ENCODE assay signal across 16 cellular contexts in the genomic region with DNA sequence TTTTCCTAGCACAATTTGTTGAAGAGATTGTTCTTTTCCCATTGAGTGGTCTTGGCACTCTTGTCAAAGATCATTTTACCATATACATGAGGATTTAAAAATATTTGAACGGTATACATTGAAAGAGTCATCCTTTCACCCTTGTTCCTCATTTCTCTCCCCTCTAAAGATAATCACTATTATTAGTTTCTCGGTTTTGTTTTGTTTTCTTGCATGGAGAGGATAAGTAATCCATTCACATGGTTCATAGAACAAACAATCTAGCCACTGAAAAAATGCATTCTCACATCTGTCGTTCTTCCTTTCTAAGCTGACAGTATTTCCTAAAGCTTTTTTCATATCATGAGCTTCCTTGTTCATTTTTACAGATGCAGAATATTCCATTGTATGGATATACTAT. TPM values are rescaled to one million over a fixed set of nuclear protein-coding genes. Genes with fewer than 3 reads are reported as not detected.
DNase-seq lines count a peak whose midpoint lies in the region; ATAC-seq, FAIRE-seq and TF ChIP-seq lines count a peak whose summit lies in the region.
"Had no signal": no experiment of that assay in that cellular context is flagged by ENCODE, and none has a peak within 500 bp of the region (broad histone marks: within the 10 kb centered on the region; RNA-seq: fewer than 3 reads in every experiment).

No MANE protein-coding gene starts in this region.

- H3K4me1 Mint-ChIP-seq in CD4-positive, alpha-beta T cell (ENCODE audit: low read depth): peaks cover 40% of the 10 kb centered on the region
- peaks cover 20 to 55% (median 39%) of the 10 kb centered on the region in 3 donors for H3K4me1 Mint-ChIP-seq in CD8-positive, alpha-beta memory T cell

- POLR2A ChIA-PET in CD4-positive, alpha-beta T cell (lab: Charles Lee): no interaction called here
- POLR2A ChIA-PET in PC-9 (lab: Charles Lee; ENCODE audit: unreplicated experiment): interaction anchor here (0.5 kb wide), 1 partner anchor 67 kb away, joined by 6 read pairs; no protein-coding TSS in a partner anchor
- POLR2A ChIA-PET in CD8-positive, alpha-beta memory T cell (lab: Charles Lee): no interaction called here

- intact Hi-C loops in CD4-positive, alpha-beta T cell (cut with DNase I, micrococcal nuclease): no loop called here
- intact Hi-C loops in PC-9 (cut with micrococcal nuclease; ENCODE audit: unreplicated experiment): no loop called here

- no peak overlapping the region for H3K27ac ChIP-seq in CD4-positive, alpha-beta T cell (ENCODE audit: low read depth, low read length)
- peak overlapping the region; percentile 43; the same call in 1 of the 2 replicates for H3K27ac ChIP-seq in PC-9
- no peak overlapping the region for H3K27ac ChIP-seq in CD8-positive, alpha-beta memory T cell (ENCODE audit: low read depth, low read length)
- H3K27ac ChIP-seq: heart left ventricle, SJCRH30 had no signal

- DNase-seq in CD4-positive, alpha-beta T cell: no peak
- peak; percentile 9 for DNase-seq in GM19239 (ENCODE audit: insufficient read length, low spot score)
- DNase-seq in PC-9: no peak
- DNase-seq in CD8-positive, alpha-beta memory T cell: no peak
- no peak for DNase-seq in retina
- DNase-seq in NCI-H1417 (lab: John Stamatoyannopoulos, UW): no peak
- no peak for DNase-seq in amniotic stem cell (lab: John Stamatoyannopoulos, UW)
- DNase-seq: activated CD4-positive, alpha-beta T cell treated with anti-CD3 and anti-CD28 coated beads for 4 hours; CD4-positive, alpha-beta memory T cell; heart left ventricle; NCI-H345; substantia nigra had no signal

- no peaks in the 10 kb centered on the region; the same call in 1 of the 2 replicates for H3K79me2 ChIP-seq in PC-9 (ENCODE audit: low read depth)

- no TSS peak for BruUV-seq in PC-9 (replicated peaks; lab: Mats Ljungman, UMichigan)

- H3K4me1 ChIP-seq in PC-9 (replicated peaks; ENCODE audit: insufficient read depth): peaks cover 14% of the 10 kb centered on the region
- peaks cover 14% of the 10 kb centered on the region for H3K4me1 ChIP-seq in CD8-positive, alpha-beta memory T cell (ENCODE audit: insufficient read depth, low read length)
- H3K4me1 ChIP-seq: SJCRH30 had no signal

- no peaks in the 10 kb centered on the region for H3K9me3 Mint-ChIP-seq in CD4-positive, alpha-beta T cell
- no peaks in the 10 kb centered on the region for H3K9me3 Mint-ChIP-seq in CD8-positive, alpha-beta memory T cell
- H3K9me3 Mint-ChIP-seq: CD4-positive, alpha-beta memory T cell had no signal

- H3K9me2 ChIP-seq in PC-9 (ENCODE audit: insufficient read depth): no peaks in the 10 kb centered on the region

- H3K36me3 ChIP-seq in PC-9 (ENCODE audit: low read depth): no peaks in the 10 kb centered on the region
- no peaks in the 10 kb centered on the region for H3K36me3 ChIP-seq in CD8-positive, alpha-beta memory T cell (ENCODE audit: insufficient read depth, low read length)
- H3K36me3 ChIP-seq: heart left ventricle, SJCRH30 had no signal

- peak overlapping the region; percentile 77 for H3K27ac Mint-ChIP-seq in CD4-positive, alpha-beta T cell
- H3K27ac Mint-ChIP-seq in CD8-positive, alpha-beta memory T cell: peak overlapping the region in 1 of 8 donors; percentile 47
- H3K27ac Mint-ChIP-seq: progenitor cell of endocrine pancreas had no signal

- 0 out of 2 replicates have a peak overlapping the region, but pooled peaks have one; percentile 11 for H3K4me2 ChIP-seq in PC-9

- peaks cover 5% of the 10 kb centered on the region for H3K36me3 Mint-ChIP-seq in CD4-positive, alpha-beta T cell (ENCODE audit: low read depth)
- H3K36me3 Mint-ChIP-seq in CD8-positive, alpha-beta memory T cell: peaks cover 10 to 15% (median 12%) of the 10 kb centered on the region in 3 donors

- TF ChIP-seq CTCF in CD4-positive, alpha-beta T cell (IDR thresholded peaks at IDR 0.05): no peak
- TF ChIP-seq CTCF in PC-9 (conservative IDR thresholded peaks at IDR 0.05): no peak

- H2AFZ ChIP-seq in PC-9: no peak overlapping the region

- peak; percentile 84 for FAIRE-seq in GM19239 (lab: Jason Lieb, UNC)

- no peak overlapping the region for H3K4me3 ChIP-seq in PC-9
- no peak overlapping the region for H3K4me3 ChIP-seq in CD8-positive, alpha-beta memory T cell (ENCODE audit: low read length)
- H3K4me3 ChIP-seq: heart left ventricle, SJCRH30 had no signal

- no peaks in the 10 kb centered on the region for H4K20me1 ChIP-seq in PC-9 (ENCODE audit: insufficient read depth)

- H3F3A ChIP-seq in PC-9 (ENCODE audit: insufficient read depth, low read depth): 0 out of 2 replicates have a peak, but pooled peaks cover 9% of the 10 kb centered on the region

- no peaks in the 10 kb centered on the region for H3K9me3 ChIP-seq in CD4-positive, alpha-beta T cell (ENCODE audit: control insufficient read depth, low read length)
- H3K9me3 ChIP-seq in PC-9 (ENCODE audit: insufficient read depth, low read depth): no peaks in the 10 kb centered on the region
- H3K9me3 ChIP-seq in CD8-positive, alpha-beta memory T cell (ENCODE audit: low read length): no peaks in the 10 kb centered on the region
- H3K9me3 ChIP-seq: heart left ventricle, SJCRH30 had no signal

- no peak for ATAC-seq in CD4-positive, alpha-beta T cell (ENCODE audit: poor library complexity)
- peak; percentile 62 for ATAC-seq in HG02884 (IDR thresholded peaks at IDR 0.05; ENCODE audit: unreplicated experiment)

- no peaks in the 10 kb centered on the region for H3K27me3 Mint-ChIP-seq in CD4-positive, alpha-beta T cell
- H3K27me3 Mint-ChIP-seq in CD8-positive, alpha-beta memory T cell: no peaks in the 10 kb centered on the region
- H3K27me3 Mint-ChIP-seq: activated naive CD4-positive, alpha-beta T cell treated with anti-CD3 and anti-CD28 coated beads, Interleukin-2, amount 50 U/mL, for 24 hours; CD4-positive, alpha-beta memory T cell; progenitor cell of endocrine pancreas had no signal

- H3K4me3 Mint-ChIP-seq in CD4-positive, alpha-beta T cell: no peak overlapping the region
- no peak overlapping the region for H3K4me3 Mint-ChIP-seq in CD8-positive, alpha-beta memory T cell
- H3K4me3 Mint-ChIP-seq: activated naive CD4-positive, alpha-beta T cell treated with anti-CD3 and anti-CD28 coated beads, Interleukin-2, amount 50 U/mL, for 24 hours had no signal

- H3K27me3 ChIP-seq in CD4-positive, alpha-beta T cell (ENCODE audit: control insufficient read depth, insufficient read depth, low read length): no peaks in the 10 kb centered on the region
- no peaks in the 10 kb centered on the region for H3K27me3 ChIP-seq in PC-9 (ENCODE audit: insufficient read depth, low read depth)
- H3K27me3 ChIP-seq in CD8-positive, alpha-beta memory T cell (ENCODE audit: insufficient read depth, low read length, poor library complexity, severe bottlenecking): no peaks in the 10 kb centered on the region
- H3K27me3 ChIP-seq: heart left ventricle, SJCRH30 had no signal

- CTCF ChIA-PET in CD4-positive, alpha-beta T cell (lab: Charles Lee): no interaction called here
- CTCF ChIA-PET in PC-9 (lab: Charles Lee): no interaction called here
- CTCF ChIA-PET in CD8-positive, alpha-beta memory T cell (lab: Charles Lee): no interaction called here

RNA-seq across cellular contexts. Expression of a gene that starts 39.2 kb away (rescaled TPM):
- 10 to 100 TPM; 13.3 to 15.1 TPM for total RNA-seq in CD4-positive, alpha-beta T cell
- total RNA-seq in PC-9 (2021): 111 and 117 TPM in 2 replicates
- total RNA-seq in CD8-positive, alpha-beta memory T cell: 10 to 100 TPM; 26.8 to 29.1 TPM
- polyA plus RNA-seq in CD8-positive, alpha-beta memory T cell: 22.4 TPM
